In genomic region chr11:35089724-35090505, GRCh38 we compare ENCODE assay signal across 12 cellular contexts. TPM values are rescaled to one million over a fixed set of nuclear protein-coding genes. Genes with fewer than 3 reads are reported as not detected.
DNase-seq lines count a peak whose midpoint lies in the region; ATAC-seq and TF ChIP-seq lines count a peak whose summit lies in the region.
"Had no signal": no experiment of that assay in that cellular context is flagged by ENCODE, and none has a peak within 500 bp of the region (broad histone marks: within the 10 kb centered on the region; RNA-seq: fewer than 3 reads in every experiment).

No MANE protein-coding gene starts in this region.

- H3K9me3 ChIP-seq in suprapubic skin: no peaks in the 10 kb centered on the region
- no peaks in the 10 kb centered on the region for H3K9me3 ChIP-seq in right atrium auricular region

- no peak for TF ChIP-seq CTCF in suprapubic skin (IDR thresholded peaks at IDR 0.05)
- TF ChIP-seq CTCF in right atrium auricular region (IDR thresholded peaks at IDR 0.05): no peak

- H3K4me3 ChIP-seq in suprapubic skin: no peak overlapping the region
- no peak overlapping the region for H3K4me3 ChIP-seq in right atrium auricular region

- 84% methylated on average over 5 of the region's 5 CpGs for WGBS in suprapubic skin

- ATAC-seq in HG02571 (IDR thresholded peaks at IDR 0.05; ENCODE audit: unreplicated experiment) (peak; percentile 69), HG03520 (IDR thresholded peaks at IDR 0.05; ENCODE audit: unreplicated experiment) (peak; percentile 63)

- peak; percentile 9 for DNase-seq in SIG-M5 treated with dmso at 0.1 percent for 504 hours (lab: John Stamatoyannopoulos, UW; ENCODE audit: unreplicated experiment)
- no peak for DNase-seq in SIG-M5 (lab: John Stamatoyannopoulos, UW)
- no peak for DNase-seq in suprapubic skin (ENCODE audit: low spot score in 2 of 2)
- DNase-seq in activated gamma-delta T cell treated with Interleukin-2 at 50 U/mL for 16 hours: no peak
- DNase-seq in DMS114 treated with DMSO at 0.1 percent for 48 hours (lab: John Stamatoyannopoulos, UW; ENCODE audit: unreplicated experiment): no peak
- no peak for DNase-seq in right atrium auricular region (ENCODE audit: low spot score)
- DNase-seq: 8988T; activated CD4-positive, alpha-beta T cell treated with anti-CD3 and anti-CD28 coated beads, Interleukin-2, amount 50 U/mL, for 1 hour; NCI-H146; RPMI8226 had no signal

- peaks cover 51% of the 10 kb centered on the region for H3K4me1 ChIP-seq in suprapubic skin
- H3K4me1 ChIP-seq in right atrium auricular region: peaks cover 0 to 30% of the 10 kb centered on the region in 2 donors

- H3K27ac ChIP-seq in suprapubic skin (peak overlapping the region; percentile 79), right atrium auricular region (no peak overlapping the region)

- no peak for TF ChIP-seq POLR2A in suprapubic skin (IDR thresholded peaks at IDR 0.05)

- H3K27me3 ChIP-seq in suprapubic skin (no peaks in the 10 kb centered on the region), right atrium auricular region (no peaks in the 10 kb centered on the region)

- H3K36me3 ChIP-seq in suprapubic skin (no peaks in the 10 kb centered on the region), right atrium auricular region (no peaks in the 10 kb centered on the region)

- TF ChIP-seq EP300 in suprapubic skin (IDR thresholded peaks at IDR 0.05): no peak

RNA-seq across cellular contexts. Expression of gene CD44, which starts 49.1 kb away (rescaled TPM):
- total RNA-seq in suprapubic skin (1,000 to 10,000 TPM; 1,361 to 2,207 (median 1,502) TPM), right atrium auricular region (10 to 100 TPM; 26.8 to 37.3 TPM)

Comparison
In these comparisons a context has a peak if more than half of its experiments do, and no peak if none do; other contexts are left out.
1. RNA of gene CD44, which starts 49.1 kb away (total RNA-seq): 1,361 to 2,207 TPM in suprapubic skin; 26.8 to 37.3 TPM in right atrium auricular region; every median in the first group is over 10 times any median in the second.